In the genomic region with DNA sequence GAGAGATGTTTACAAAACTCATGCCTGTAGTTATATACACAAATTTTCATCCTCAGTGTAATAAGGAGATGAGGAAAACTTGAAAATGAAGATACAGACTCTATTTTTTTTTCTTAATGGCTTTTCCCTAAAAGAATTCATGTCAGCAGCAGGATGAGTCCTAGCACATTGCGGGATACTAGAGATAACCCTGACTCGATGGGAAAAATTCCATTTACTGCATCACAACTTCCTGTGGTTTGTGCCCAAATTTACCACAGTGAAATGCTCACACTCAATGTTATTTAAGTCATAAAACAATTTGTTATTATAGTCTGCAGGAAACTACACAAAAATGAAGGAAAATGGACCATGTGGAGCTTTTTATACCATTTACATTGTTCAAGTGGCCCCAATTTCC, we compare ENCODE assay signal across 22 cellular contexts.
DNase-seq lines count a peak whose midpoint lies in the region; TF ChIP-seq lines count a peak whose summit lies in the region.
"Had no signal": no experiment of that assay in that cellular context is flagged by ENCODE, and none has a peak within 500 bp of the region (broad histone marks: within the 10 kb centered on the region; RNA-seq: fewer than 3 reads in every experiment).

No MANE protein-coding gene starts in this region.

- H3K9me3 Mint-ChIP-seq in CD4-positive, alpha-beta memory T cell: peaks cover 0 to 16% (median 10%) of the 10 kb centered on the region in 8 donors
- H3K9me3 Mint-ChIP-seq: mesothelial cell of epicardium had no signal

- H3K4me1 Mint-ChIP-seq in CD4-positive, alpha-beta memory T cell: no peaks in the 10 kb centered on the region
- H3K4me1 Mint-ChIP-seq: naive thymus-derived CD8-positive, alpha-beta T cell had no signal

- no peak for TF ChIP-seq CTCF in brain microvascular endothelial cell (IDR thresholded peaks at IDR 0.05; ENCODE audit: low read depth, low read length, missing control alignments)

- CTCF ChIA-PET in CD4-positive, alpha-beta memory T cell (lab: Charles Lee; ENCODE audit: partially characterized antibody): no interaction called here

- 79% methylated on average over 2 of the region's 2 CpGs; no CpG with 5 or more reads in 1 of the 2 experiments for WGBS in mesodermal cell (ENCODE audit: insufficient coverage in 2 of 2), 2 experiments

- no peaks in the 10 kb centered on the region for H3K36me3 Mint-ChIP-seq in CD4-positive, alpha-beta memory T cell
- H3K36me3 Mint-ChIP-seq: activated naive CD8-positive, alpha-beta T cell; mesothelial cell of epicardium; naive thymus-derived CD8-positive, alpha-beta T cell had no signal

- H3K9me3 ChIP-seq in mesodermal cell (ENCODE audit: control insufficient read depth, low read length): no peaks in the 10 kb centered on the region
- H3K9me3 ChIP-seq in CD4-positive, alpha-beta memory T cell (ENCODE audit: control insufficient read depth in 1 of 2, low read length in 2 of 2): peaks cover 0 to 4% of the 10 kb centered on the region in 2 donors
- H3K9me3 ChIP-seq: left lung, upper lobe of left lung had no signal

- no peak overlapping the region for H3K27ac Mint-ChIP-seq in CD4-positive, alpha-beta memory T cell
- H3K27ac Mint-ChIP-seq: activated naive CD8-positive, alpha-beta T cell; mesothelial cell of epicardium; naive thymus-derived CD8-positive, alpha-beta T cell had no signal

- POLR2A ChIA-PET in CD4-positive, alpha-beta memory T cell (lab: Charles Lee; ENCODE audit: partially characterized antibody): no interaction called here

- in situ Hi-C loops in brain microvascular endothelial cell (cut with HindIII; ENCODE audit: low pct_ligation_motif_present, low sequenced_read_pairs): no loop called here

- no peaks in the 10 kb centered on the region for H3K36me3 ChIP-seq in brain microvascular endothelial cell (replicated peaks)
- H3K36me3 ChIP-seq in mesodermal cell (ENCODE audit: control insufficient read depth, insufficient read depth, low read length): no peaks in the 10 kb centered on the region
- H3K36me3 ChIP-seq in CD4-positive, alpha-beta memory T cell (ENCODE audit: insufficient read depth, low read length): no peaks in the 10 kb centered on the region
- H3K36me3 ChIP-seq: left lung, upper lobe of left lung had no signal

- H3K4me1 ChIP-seq in mesodermal cell (ENCODE audit: control insufficient read depth, insufficient read depth, low read length, poor library complexity, severe bottlenecking): peaks cover 6% of the 10 kb centered on the region
- no peaks in the 10 kb centered on the region for H3K4me1 ChIP-seq in CD4-positive, alpha-beta memory T cell (ENCODE audit: insufficient read depth, low read length)
- H3K4me1 ChIP-seq: left lung, upper lobe of left lung had no signal

- intact Hi-C loops in CD4-positive, alpha-beta memory T cell (cut with micrococcal nuclease): no loop called here

- H3K27ac ChIP-seq in brain microvascular endothelial cell: peak overlapping the region; percentile 27
- peak overlapping the region; percentile 18 for H3K27ac ChIP-seq in mesodermal cell (ENCODE audit: low read depth, low read length, severe bottlenecking)
- H3K27ac ChIP-seq in CD4-positive, alpha-beta memory T cell (ENCODE audit: low read depth, low read length): no peak overlapping the region
- H3K27ac ChIP-seq: left lung, upper lobe of left lung had no signal

- H3K27me3 Mint-ChIP-seq in CD4-positive, alpha-beta memory T cell: no peaks in the 10 kb centered on the region
- H3K27me3 Mint-ChIP-seq: activated naive CD8-positive, alpha-beta T cell; naive thymus-derived CD8-positive, alpha-beta T cell had no signal

- H3K4me3 Mint-ChIP-seq in CD4-positive, alpha-beta memory T cell: no peak overlapping the region
- H3K4me3 Mint-ChIP-seq: activated naive CD8-positive, alpha-beta T cell; mesothelial cell of epicardium; naive thymus-derived CD8-positive, alpha-beta T cell had no signal

- H3K27me3 ChIP-seq in brain microvascular endothelial cell (replicated peaks): no peaks in the 10 kb centered on the region
- H3K27me3 ChIP-seq in CD4-positive, alpha-beta memory T cell (ENCODE audit: insufficient read depth, low read length): no peaks in the 10 kb centered on the region
- H3K27me3 ChIP-seq: left lung, upper lobe of left lung had no signal

- DNase-seq in AG20443 (ENCODE audit: low spot score) (peak; percentile 39), HS-5 (ENCODE audit: low read depth) (peak; percentile 57), brain microvascular endothelial cell (peak; percentile 86), activated gamma-delta T cell treated with Interleukin-2 at 50 U/mL for 16 hours (no peak), GM19238 (ENCODE audit: insufficient read length, low spot score) (no peak), AG08396 (ENCODE audit: low spot score) (no peak)
- no peak for DNase-seq in CD4-positive, alpha-beta memory T cell
- DNase-seq: ACHN; activated CD4-positive, alpha-beta T cell treated with anti-CD3 and anti-CD28 coated beads for 48 hours; cortex of kidney; head of caudate nucleus; left lung; naive thymus-derived CD8-positive, alpha-beta T cell; NCI-H187; NCI-H226; NCI-H82; Right ventricle myocardium superior; stimulated activated CD8-positive, alpha-beta memory T cell treated with anti-CD3 and anti-CD28 coated beads, Interleukin-4, amount 100 ng/mL, for 48 hours; upper lobe of left lung had no signal

- no peak overlapping the region for H3K4me3 ChIP-seq in brain microvascular endothelial cell (ENCODE audit: low read depth, low read length)
- H3K4me3 ChIP-seq in mesodermal cell (ENCODE audit: extremely low read depth, insufficient read depth, low read length, poor library complexity, severe bottlenecking): no peak overlapping the region
- no peak overlapping the region for H3K4me3 ChIP-seq in CD4-positive, alpha-beta memory T cell (ENCODE audit: low read length in 2 of 2)
- H3K4me3 ChIP-seq: left lung, upper lobe of left lung had no signal

Comparison
In these comparisons a context has a peak if more than half of its experiments do, and no peak if none do; other contexts are left out.
1. DNase-seq: peak in AG20443 (single experiment), HS-5 (single experiment) and brain microvascular endothelial cell (single experiment); none in activated gamma-delta T cell treated with Interleukin-2 at 50 U/mL for 16 hours (single experiment), GM19238 (single experiment), AG08396 (single experiment) and CD4-positive, alpha-beta memory T cell (0 of 5).